ENCODE assay signal across 16 cellular contexts in genomic region chr13:100365678-100366077, GRCh38.
DNase-seq lines count a peak whose midpoint lies in the region; ATAC-seq, FAIRE-seq and TF ChIP-seq lines count a peak whose summit lies in the region.
"Had no signal": no experiment of that assay in that cellular context is flagged by ENCODE, and none has a peak within 500 bp of the region (broad histone marks: within the 10 kb centered on the region; RNA-seq: fewer than 3 reads in every experiment).

No MANE protein-coding gene starts in this region.

- CTCF ChIA-PET in IMR-90 (lab: Yijun Ruan, JAX): interaction anchor here (0.5 kb wide), 1 partner anchor 59 kb away, joined by 3 read pairs; no protein-coding TSS in a partner anchor

- no peak overlapping the region for H4K91ac ChIP-seq in IMR-90 (ENCODE audit: insufficient read depth, low read depth, low read length)

- H2AK9ac ChIP-seq in IMR-90 (replicated peaks; ENCODE audit: low read depth, low read length, poor library complexity): no peak overlapping the region

- peaks cover 8% of the 10 kb centered on the region for H3K4me1 ChIP-seq in IMR-90 (ENCODE audit: control insufficient read depth, insufficient read depth, low read length)
- H3K4me1 ChIP-seq: BLaER1 treated with 17β-estradiol and CSF1 and Interleukin-3, amounts not matched to agents 10 nM and 100 nM had no signal

- H3K9me3 Mint-ChIP-seq in activated T-cell treated with anti-CD3 and anti-CD28 coated beads, Interleukin-2, amount 50 U/mL, for 72 hours: no peaks in the 10 kb centered on the region
- H3K9me3 Mint-ChIP-seq in activated T-cell treated with anti-CD3 and anti-CD28 coated beads, Interleukin-2, amount 50 U/mL, for 24 hours: no peaks in the 10 kb centered on the region
- no peaks in the 10 kb centered on the region for H3K9me3 Mint-ChIP-seq in stimulated activated effector memory CD8-positive, alpha-beta T cell treated with anti-CD3 and anti-CD28 coated beads, Interleukin-12 subunit alpha, Interleukin-12 subunit beta, amount 100 ng/mL, for 72 hours
- H3K9me3 Mint-ChIP-seq: H9 had no signal

- H2AK5ac ChIP-seq in IMR-90 (ENCODE audit: low read depth, low read length): no peak overlapping the region

- no peak overlapping the region for H3K23ac ChIP-seq in IMR-90 (ENCODE audit: low read depth, low read length)

- dilution Hi-C loops in IMR-90 (cut with HindIII; ENCODE audit: low sequenced_read_pairs, unreplicated experiment): no loop called here

- 40% methylated on average over 1 of the region's 3 CpGs; no CpG with 5 or more reads in 1 of the 2 experiments for WGBS in IMR-90 (ENCODE audit: extremely low coverage in 2 of 2, insufficient read length in 1 of 2), 2 experiments

- H3K36me3 Mint-ChIP-seq in activated T-cell treated with anti-CD3 and anti-CD28 coated beads, Interleukin-2, amount 50 U/mL, for 72 hours (ENCODE audit: insufficient read depth in 2 of 2): no peaks in the 10 kb centered on the region
- H3K36me3 Mint-ChIP-seq in activated T-cell treated with anti-CD3 and anti-CD28 coated beads, Interleukin-2, amount 50 U/mL, for 24 hours (ENCODE audit: low read depth): peaks cover 15% of the 10 kb centered on the region
- H3K36me3 Mint-ChIP-seq in stimulated activated effector memory CD8-positive, alpha-beta T cell treated with anti-CD3 and anti-CD28 coated beads, Interleukin-12 subunit alpha, Interleukin-12 subunit beta, amount 100 ng/mL, for 72 hours: no peaks in the 10 kb centered on the region

- no peak overlapping the region for H3K4me3 ChIP-seq in IMR-90 (ENCODE audit: insufficient read depth, low read depth, low read length)
- no peak overlapping the region for H3K4me3 ChIP-seq in brain microvascular endothelial cell (ENCODE audit: low read depth, low read length)
- H3K4me3 ChIP-seq: BLaER1 treated with 17β-estradiol and CSF1 and Interleukin-3, amounts not matched to agents 10 nM and 100 nM; GM12878 had no signal

- ATAC-seq in activated T-cell treated with anti-CD3 and anti-CD28 coated beads, Interleukin-2, amount 50 U/mL, for 72 hours (replicated peaks in 1 of 2): peak in 1 of 2 donors; percentile 33
- ATAC-seq in IMR-90 (ENCODE audit: low read depth): no peak
- peak; percentile 70 for ATAC-seq in stimulated activated effector memory CD8-positive, alpha-beta T cell treated with anti-CD3 and anti-CD28 coated beads, Interleukin-12 subunit alpha, Interleukin-12 subunit beta, amount 100 ng/mL, for 72 hours
- no peak for ATAC-seq in GM21786 (IDR thresholded peaks at IDR 0.05; ENCODE audit: unreplicated experiment)
- ATAC-seq: GM12878 had no signal

- H3K36me3 ChIP-seq in IMR-90 (ENCODE audit: control insufficient read depth, insufficient read depth, low read length) (no peaks in the 10 kb centered on the region), brain microvascular endothelial cell (replicated peaks) (no peaks in the 10 kb centered on the region)
- H3K36me3 ChIP-seq: BLaER1 treated with 17β-estradiol and CSF1 and Interleukin-3, amounts not matched to agents 10 nM and 100 nM had no signal

- H4K5ac ChIP-seq in IMR-90 (ENCODE audit: low read depth, low read length): no peak overlapping the region

- H4K8ac ChIP-seq in IMR-90 (ENCODE audit: low read depth in 2 of 2, low read length in 2 of 2): no peak overlapping the region

- H4K20me1 ChIP-seq in IMR-90 (ENCODE audit: insufficient read depth, low read length): no peaks in the 10 kb centered on the region
- H4K20me1 ChIP-seq: BLaER1 treated with 17β-estradiol and CSF1 and Interleukin-3, amounts not matched to agents 10 nM and 100 nM had no signal

- POLR2A ChIA-PET in IMR-90 (lab: Charles Lee; ENCODE audit: unreplicated experiment): no interaction called here

- H3K27ac ChIP-seq in IMR-90 (ENCODE audit: insufficient read depth, low read length): no peak overlapping the region
- H3K27ac ChIP-seq in brain microvascular endothelial cell: no peak overlapping the region
- H3K27ac ChIP-seq: BLaER1 treated with 17β-estradiol and CSF1 and Interleukin-3, amounts not matched to agents 10 nM and 100 nM had no signal

- no peak overlapping the region for H2BK120ac ChIP-seq in IMR-90 (ENCODE audit: low read depth, low read length)

- H2AFZ ChIP-seq in IMR-90 (replicated peaks; ENCODE audit: low read length, poor library complexity): no peak overlapping the region

- TF ChIP-seq CTCF in IMR-90 (conservative IDR thresholded peaks at IDR 0.05; ENCODE audit: low read depth, low read length) (no peak), brain microvascular endothelial cell (IDR thresholded peaks at IDR 0.05; ENCODE audit: low read depth, low read length, missing control alignments) (no peak)

- peaks cover 8% of the 10 kb centered on the region for H3K9me1 ChIP-seq in IMR-90 (ENCODE audit: insufficient read depth, low read length)

- no peak overlapping the region for H3K14ac ChIP-seq in IMR-90 (replicated peaks; ENCODE audit: low read depth, low read length)

- H3K4me3 Mint-ChIP-seq in activated T-cell treated with anti-CD3 and anti-CD28 coated beads, Interleukin-2, amount 50 U/mL, for 72 hours: no peak overlapping the region
- no peak overlapping the region for H3K4me3 Mint-ChIP-seq in activated T-cell treated with anti-CD3 and anti-CD28 coated beads, Interleukin-2, amount 50 U/mL, for 24 hours
- no peak overlapping the region for H3K4me3 Mint-ChIP-seq in stimulated activated effector memory CD8-positive, alpha-beta T cell treated with anti-CD3 and anti-CD28 coated beads, Interleukin-12 subunit alpha, Interleukin-12 subunit beta, amount 100 ng/mL, for 72 hours
- H3K4me3 Mint-ChIP-seq: CD4-positive, CD25-positive, alpha-beta regulatory T cell; H9 had no signal

- H3K4me2 ChIP-seq in IMR-90 (ENCODE audit: low read depth, low read length): no peak overlapping the region
- H3K4me2 ChIP-seq: BLaER1 treated with 17β-estradiol and CSF1 and Interleukin-3, amounts not matched to agents 10 nM and 100 nM had no signal

- H3K18ac ChIP-seq in IMR-90 (ENCODE audit: low read depth, low read length): no peak overlapping the region

- no peaks in the 10 kb centered on the region for H3K9me3 ChIP-seq in IMR-90 (ENCODE audit: control insufficient read depth, insufficient read depth, low read length)
- H3K9me3 ChIP-seq: BLaER1 treated with 17β-estradiol and CSF1 and Interleukin-3, amounts not matched to agents 10 nM and 100 nM had no signal

- peak in 1 of 2 donors; percentile 3 for DNase-seq in activated T-cell treated with anti-CD3 and anti-CD28 coated beads, Interleukin-2, amount 50 U/mL, for 72 hours
- DNase-seq in activated T-cell treated with anti-CD3 and anti-CD28 coated beads, Interleukin-2, amount 50 U/mL, for 24 hours: no peak
- peak; percentile 8 for DNase-seq in IMR-90
- DNase-seq in brain microvascular endothelial cell: peak; percentile 20
- DNase-seq in stimulated activated effector memory CD8-positive, alpha-beta T cell treated with anti-CD3 and anti-CD28 coated beads, Interleukin-12 subunit alpha, Interleukin-12 subunit beta, amount 100 ng/mL, for 72 hours (ENCODE audit: low spot score in 2 of 2): no peak
- no peak for DNase-seq in HTR-8/SVneo (ENCODE audit: insufficient read length, low spot score)
- DNase-seq in NCI-H526 (lab: John Stamatoyannopoulos, UW): no peak
- DNase-seq: ACHN; CD4-positive, CD25-positive, alpha-beta regulatory T cell; DMS53; GOT3; H9 had no signal

- H3K9ac ChIP-seq in IMR-90 (ENCODE audit: low read depth, low read length): no peak overlapping the region
- H3K9ac ChIP-seq: BLaER1 treated with 17β-estradiol and CSF1 and Interleukin-3, amounts not matched to agents 10 nM and 100 nM had no signal

- FAIRE-seq in HTR-8/SVneo (lab: Jason Lieb, UNC): no peak
- FAIRE-seq: GM12878, GM18507 had no signal

- H2BK15ac ChIP-seq in IMR-90 (ENCODE audit: low read depth, low read length): no peak overlapping the region

- peaks cover 0 to 10% of the 10 kb centered on the region in 2 experiments; a peak in 2 of 4 replicates for H3K79me1 ChIP-seq in IMR-90 (ENCODE audit: low read depth in 1 of 2, low read length in 2 of 2)

- H3K27me3 ChIP-seq in IMR-90 (ENCODE audit: control insufficient read depth, insufficient read depth, low read length) (no peaks in the 10 kb centered on the region), brain microvascular endothelial cell (replicated peaks) (no peaks in the 10 kb centered on the region)
- H3K27me3 ChIP-seq: BLaER1 treated with 17β-estradiol and CSF1 and Interleukin-3, amounts not matched to agents 10 nM and 100 nM had no signal

- no peak overlapping the region for H2BK20ac ChIP-seq in IMR-90 (ENCODE audit: low read depth, low read length)

- TF ChIP-seq POLR2A in IMR-90 (IDR thresholded peaks at IDR 0.05; ENCODE audit: low read depth, low read length): no peak

- H3K4me1 Mint-ChIP-seq in activated T-cell treated with anti-CD3 and anti-CD28 coated beads, Interleukin-2, amount 50 U/mL, for 72 hours (ENCODE audit: low read depth): peaks cover 22% of the 10 kb centered on the region
- H3K4me1 Mint-ChIP-seq in activated T-cell treated with anti-CD3 and anti-CD28 coated beads, Interleukin-2, amount 50 U/mL, for 24 hours (ENCODE audit: low read depth): peaks cover 25% of the 10 kb centered on the region
- peaks cover 13% of the 10 kb centered on the region for H3K4me1 Mint-ChIP-seq in stimulated activated effector memory CD8-positive, alpha-beta T cell treated with anti-CD3 and anti-CD28 coated beads, Interleukin-12 subunit alpha, Interleukin-12 subunit beta, amount 100 ng/mL, for 72 hours

- H3K56ac ChIP-seq in IMR-90 (ENCODE audit: extremely low read depth, insufficient read depth, low read length): no peak overlapping the region

- in situ Hi-C loops in IMR-90 (cut with MboI; ENCODE audit: low sequenced_read_pairs): no loop called here
- in situ Hi-C loops in brain microvascular endothelial cell (cut with HindIII; ENCODE audit: low pct_ligation_motif_present, low sequenced_read_pairs): no loop called here

- no peak overlapping the region for H3K4ac ChIP-seq in IMR-90 (ENCODE audit: low read depth, low read length)

- BruUV-seq in IMR-90 (replicated peaks; lab: Mats Ljungman, UMichigan): no TSS peak

- no peak for TF ChIP-seq RAD21 in IMR-90 (IDR thresholded peaks at IDR 0.05; ENCODE audit: low read length)

- H3K27me3 Mint-ChIP-seq in activated T-cell treated with anti-CD3 and anti-CD28 coated beads, Interleukin-2, amount 50 U/mL, for 72 hours (ENCODE audit: low read depth): no peaks in the 10 kb centered on the region
- no peaks in the 10 kb centered on the region for H3K27me3 Mint-ChIP-seq in activated T-cell treated with anti-CD3 and anti-CD28 coated beads, Interleukin-2, amount 50 U/mL, for 24 hours
- H3K27me3 Mint-ChIP-seq: CD4-positive, CD25-positive, alpha-beta regulatory T cell had no signal

- no peak overlapping the region for H2BK5ac ChIP-seq in IMR-90 (ENCODE audit: low read depth, low read length, poor library complexity, severe bottlenecking)

- H3K27ac Mint-ChIP-seq in activated T-cell treated with anti-CD3 and anti-CD28 coated beads, Interleukin-2, amount 50 U/mL, for 72 hours: peak overlapping the region; percentile 52
- no peak overlapping the region for H3K27ac Mint-ChIP-seq in activated T-cell treated with anti-CD3 and anti-CD28 coated beads, Interleukin-2, amount 50 U/mL, for 24 hours
- no peak overlapping the region for H3K27ac Mint-ChIP-seq in stimulated activated effector memory CD8-positive, alpha-beta T cell treated with anti-CD3 and anti-CD28 coated beads, Interleukin-12 subunit alpha, Interleukin-12 subunit beta, amount 100 ng/mL, for 72 hours

- intact Hi-C loops in IMR-90 (cut with micrococcal nuclease): no loop called here

TF ChIP-seq in IMR-90, 13 proteins besides CTCF, POLR2A, EP300 and RAD21 (continues in another document):
- TF ChIP-seq MXI1 (IDR thresholded peaks at IDR 0.05; ENCODE audit: borderline replicate concordance, low read depth, low read length): no peak

Comparison
In these comparisons a context has a peak if more than half of its experiments do, and no peak if none do; other contexts are left out.
1. DNase-seq: peak in IMR-90 (single experiment) and brain microvascular endothelial cell (single experiment); none in activated T-cell treated with anti-CD3 and anti-CD28 coated beads, Interleukin-2, amount 50 U/mL, for 24 hours (single experiment), stimulated activated effector memory CD8-positive, alpha-beta T cell treated with anti-CD3 and anti-CD28 coated beads, Interleukin-12 subunit alpha, Interleukin-12 subunit beta, amount 100 ng/mL, for 72 hours (0 of 2), HTR-8/SVneo (single experiment) and NCI-H526 (0 of 2).